24 cellular contexts compared by ENCODE assay signal in genomic region chr5:176892663-176893062, GRCh38. TPM values are rescaled to one million over a fixed set of nuclear protein-coding genes. Genes with fewer than 3 reads are reported as not detected.
"Had no signal": no experiment of that assay in that cellular context is flagged by ENCODE, and none has a peak within 500 bp of the region (broad histone marks: within the 10 kb centered on the region; RNA-seq: fewer than 3 reads in every experiment).

No MANE protein-coding gene starts in this region.

- H3K27ac ChIP-seq: breast epithelium, gastrocnemius medialis, testis had no signal

- ATAC-seq: activated CD8-positive, alpha-beta T cell treated with anti-CD3 and anti-CD28 coated beads for 36 hours; activated naive CD4-positive, alpha-beta T cell treated with anti-CD3 and anti-CD28 coated beads, Interleukin-2, amount 50 U/mL, for 72 hours; activated T-cell treated with anti-CD3 and anti-CD28 coated beads, Interleukin-2, amount 50 U/mL, for 4 hours; activated T-helper 17 cell treated with anti-CD3 and anti-CD28 coated beads, Interleukin-2, amount 50 U/mL, for 72 hours; gastrocnemius medialis; left ventricle myocardium superior; right cardiac atrium had no signal

- DNase-seq: activated CD4-positive, alpha-beta T cell treated with anti-CD3 and anti-CD28 coated beads for 1 hour; activated CD4-positive, alpha-beta T cell treated with anti-CD3 and anti-CD28 coated beads, Interleukin-2, amount 10 ng/mL, durations not matched to agents 7 days and 5 days; activated CD8-positive, alpha-beta T cell treated with anti-CD3 and anti-CD28 coated beads for 36 hours; activated naive CD4-positive, alpha-beta T cell; activated T-cell treated with anti-CD3 and anti-CD28 coated beads, Interleukin-2, amount 50 U/mL, for 4 hours; effector CD4-positive, alpha-beta T cell; gastrocnemius medialis; glutamatergic neuron; left ventricle myocardium superior; naive B cell; occipital lobe; right cardiac atrium; stimulated activated naive CD4-positive, alpha-beta T cell treated with Interleukin-2 at 50 U/mL for 16 hours; SW 1271; T1000; trophoblast cell had no signal

- H3K36me3 ChIP-seq: breast epithelium, gastrocnemius medialis had no signal

- H3K27me3 ChIP-seq: breast epithelium, gastrocnemius medialis, testis had no signal

- H3K4me1 ChIP-seq: breast epithelium, gastrocnemius medialis, testis had no signal

- H3K4me3 ChIP-seq: breast epithelium, gastrocnemius medialis, testis had no signal

- H3K9me3 ChIP-seq: breast epithelium, gastrocnemius medialis, testis had no signal

- FAIRE-seq: endometrium, islet of Langerhans had no signal

RNA-seq across cellular contexts. Expression of gene HK3, which starts 6.5 kb away (rescaled TPM):
- total RNA-seq: activated CD8-positive, alpha-beta T cell treated with anti-CD3 and anti-CD28 coated beads for 36 hours; epithelial cell of proximal tubule; lung microvascular endothelial cell had no signal
